In genomic region chr3:97940034-97940433, GRCh38 we compare ENCODE assay signal across 10 cellular contexts. TPM values are rescaled to one million over a fixed set of nuclear protein-coding genes. Genes with fewer than 3 reads are reported as not detected.
DNase-seq lines count a peak whose midpoint lies in the region; ATAC-seq, FAIRE-seq and TF ChIP-seq lines count a peak whose summit lies in the region.
"Had no signal": no experiment of that assay in that cellular context is flagged by ENCODE, and none has a peak within 500 bp of the region (broad histone marks: within the 10 kb centered on the region; RNA-seq: fewer than 3 reads in every experiment).

No MANE protein-coding gene starts in this region.

- H3K9me3 ChIP-seq in BE2C (no peaks in the 10 kb centered on the region), PC-3 (ENCODE audit: low read length) (no peaks in the 10 kb centered on the region)

- DNase-seq in BE2C: peak; percentile 16
- DNase-seq in D721Med (ENCODE audit: insufficient read length, low spot score): no peak
- peak; percentile 19 for DNase-seq in PC-3
- DNase-seq in iPS-NIHi7 (ENCODE audit: extremely low spot score): peak; percentile 27
- DNase-seq in 8988T: no peak
- no peak for DNase-seq in HPDE6-E6E7 (ENCODE audit: extremely low spot score)
- DNase-seq: activated CD4-positive, alpha-beta memory T cell treated with anti-CD3 and anti-CD28 coated beads for 36 hours; activated naive CD4-positive, alpha-beta T cell treated with anti-CD3 and anti-CD28 coated beads, Interleukin-2, amount 10 ng/mL, durations not matched to agents 7 days and 5 days; Kasumi-1 had no signal

- H3K27ac ChIP-seq in PC-3 (ENCODE audit: low read length): no peak overlapping the region

- H3K36me3 ChIP-seq in BE2C (peaks cover 61% of the 10 kb centered on the region), PC-3 (ENCODE audit: low read depth, low read length) (peaks cover 35% of the 10 kb centered on the region)

- POLR2A ChIA-PET in PC-3 (lab: Charles Lee; ENCODE audit: unreplicated experiment): no interaction called here

- no peaks in the 10 kb centered on the region for H4K20me1 ChIP-seq in PC-3 (ENCODE audit: low read length)

- H3K27me3 ChIP-seq in BE2C (no peaks in the 10 kb centered on the region), PC-3 (ENCODE audit: low read length) (no peaks in the 10 kb centered on the region)

- peak; percentile 48 for TF ChIP-seq CTCF in BE2C (IDR thresholded peaks at IDR 0.05; ENCODE audit: low read depth, low read length)
- peak; percentile 21 for TF ChIP-seq CTCF in D721Med (IDR thresholded peaks at IDR 0.05; ENCODE audit: insufficient read depth, missing control alignments)
- TF ChIP-seq CTCF in PC-3 (conservative IDR thresholded peaks at IDR 0.05; ENCODE audit: low read depth, low read length): peak; percentile 37; the same call in 1 of the 2 replicates

- CTCF ChIA-PET in PC-3 (lab: Charles Lee): no interaction called here

- no peaks in the 10 kb centered on the region for H3K9me2 ChIP-seq in PC-3 (replicated peaks; ENCODE audit: low read length)

- no peak overlapping the region for H2AFZ ChIP-seq in PC-3 (ENCODE audit: low read length)

- H3F3A ChIP-seq in PC-3 (ENCODE audit: low read length, unreplicated experiment): no peaks in the 10 kb centered on the region

- peaks cover 3% of the 10 kb centered on the region for H3K4me1 ChIP-seq in BE2C
- H3K4me1 ChIP-seq in PC-3 (ENCODE audit: insufficient read depth, low read length): no peaks in the 10 kb centered on the region

- H3K4me3 ChIP-seq in BE2C (ENCODE audit: low read depth, low read length): no peak overlapping the region
- H3K4me3 ChIP-seq in PC-3 (ENCODE audit: low read length): no peak overlapping the region

- intact Hi-C loops in PC-3 (cut with micrococcal nuclease): loop anchor here (1.0 kb wide), 1 partner anchor 147 kb away; no protein-coding TSS in a partner anchor

- peak; percentile 67 for ATAC-seq in PC-3
- no peak for ATAC-seq in HG03139 (IDR thresholded peaks at IDR 0.05; ENCODE audit: unreplicated experiment)

- H3K9ac ChIP-seq in PC-3 (ENCODE audit: low read length): no peak overlapping the region

- no peaks in the 10 kb centered on the region for H3K79me2 ChIP-seq in PC-3 (ENCODE audit: low read length)

- no peak overlapping the region for H3K4me2 ChIP-seq in PC-3 (ENCODE audit: low read length)

- BruUV-seq in PC-3 (replicated peaks; lab: Mats Ljungman, UMichigan): no TSS peak

- FAIRE-seq in D721Med (lab: Jason Lieb, UNC): no peak

RNA-seq across cellular contexts. Expression of gene RIOX2, which starts 32.2 kb away (rescaled TPM):
- polyA plus RNA-seq in BE2C (2012; ENCODE audit: insufficient read depth, insufficient read length, low read depth): 68.2 TPM
- total RNA-seq in PC-3 (2014; rRNA removed): 31.0 and 46.4 TPM in 2 replicates

Comparison
In these comparisons a context has a peak if more than half of its experiments do, and no peak if none do; other contexts are left out.
1. DNase-seq: peak in BE2C (single experiment), PC-3 (single experiment) and iPS-NIHi7 (single experiment); none in D721Med (single experiment), 8988T (single experiment) and HPDE6-E6E7 (single experiment).
2. Peak in every context shown above with its lines, with median percentiles within 50 percentile points of each other: CTCF ChIP-seq.